In genomic region chr3:10419637-10420232, GRCh38 we compare ENCODE assay signal across 8 cellular contexts.
DNase-seq lines count a peak whose midpoint lies in the region; ATAC-seq and TF ChIP-seq lines count a peak whose summit lies in the region.

No MANE protein-coding gene starts in this region.

- BruUV-seq in Calu3 (replicated peaks; lab: Mats Ljungman, UMichigan), result no TSS peak

- H3K4me1 ChIP-seq in CD4-positive, CD25-positive, alpha-beta regulatory T cell (ENCODE audit: control insufficient read depth, insufficient read depth, low read length, poor library complexity, severe bottlenecking), result peaks cover 9% of the 10 kb centered on the region

- no peak overlapping the region for H3K4me3 ChIP-seq in CD4-positive, CD25-positive, alpha-beta regulatory T cell (ENCODE audit: low read depth, low read length)
- no peak overlapping the region for H3K4me3 ChIP-seq in retinal pigment epithelial cell (ENCODE audit: low read length)

- H3K9me3 ChIP-seq in CD4-positive, CD25-positive, alpha-beta regulatory T cell (ENCODE audit: control insufficient read depth in 2 of 2, low read length in 2 of 2), result no peaks in the 10 kb centered on the region

- no peak overlapping the region for H3K4me3 Mint-ChIP-seq in CD4-positive, CD25-positive, alpha-beta regulatory T cell
- no peak overlapping the region for H3K4me3 Mint-ChIP-seq in Calu3 (ENCODE audit: low read depth, unreplicated experiment)

- H3K36me3 Mint-ChIP-seq in CD4-positive, CD25-positive, alpha-beta regulatory T cell, result no peaks in the 10 kb centered on the region
- peaks cover 4% of the 10 kb centered on the region for H3K36me3 Mint-ChIP-seq in Calu3 (ENCODE audit: insufficient read depth, unreplicated experiment)

- H3K27ac Mint-ChIP-seq in CD4-positive, CD25-positive, alpha-beta regulatory T cell, result no peak overlapping the region
- no peak overlapping the region for H3K27ac Mint-ChIP-seq in Calu3 (ENCODE audit: unreplicated experiment)

- intact Hi-C loops in Calu3 (cut with micrococcal nuclease; ENCODE audit: unreplicated experiment), result loop anchor here (5.0 kb wide), 1 partner anchor 203 kb away; no protein-coding TSS in a partner anchor

- peak; percentile 4 to 78 (median 39) for DNase-seq in CD4-positive, CD25-positive, alpha-beta regulatory T cell
- DNase-seq in T-helper 2 cell (peak in 4 of 5 experiments; percentile 9 to 84 (median 20)), retinal pigment epithelial cell (ENCODE audit: low read depth) (peak; percentile 11), Calu3 (no peak), mesenteric fat pad (ENCODE audit: low spot score) (no peak)
- DNase-seq in activated effector memory CD4-positive, alpha-beta T cell treated with anti-CD3 and anti-CD28 coated beads, Interleukin-2, amount 50 U/mL, for 16 hours, result peak; percentile 79

- no peak overlapping the region for H3K27ac ChIP-seq in CD4-positive, CD25-positive, alpha-beta regulatory T cell (ENCODE audit: insufficient read depth, low read length, poor library complexity, severe bottlenecking)

- no peaks in the 10 kb centered on the region for H3K36me3 ChIP-seq in CD4-positive, CD25-positive, alpha-beta regulatory T cell (ENCODE audit: control insufficient read depth, insufficient read depth, low read length)

- TF ChIP-seq CTCF in retinal pigment epithelial cell (conservative IDR thresholded peaks at IDR 0.05; ENCODE audit: low read depth, low read length), result no peak
- TF ChIP-seq CTCF in Calu3 (IDR thresholded peaks at IDR 0.05; ENCODE audit: unreplicated experiment), result no peak

- no peaks in the 10 kb centered on the region for H3K27me3 ChIP-seq in CD4-positive, CD25-positive, alpha-beta regulatory T cell (ENCODE audit: control insufficient read depth, insufficient read depth, low read length)

- H3K4me1 Mint-ChIP-seq in CD4-positive, CD25-positive, alpha-beta regulatory T cell, result peaks cover 0 to 20% (median 11%) of the 10 kb centered on the region in 4 donors
- H3K4me1 Mint-ChIP-seq in Calu3 (ENCODE audit: low read depth, unreplicated experiment), result no peaks in the 10 kb centered on the region

- peak; percentile 97 to 100 for ATAC-seq in CD4-positive, CD25-positive, alpha-beta regulatory T cell (ENCODE audit: low read depth in 2 of 2)
- ATAC-seq in GM21447 (IDR thresholded peaks at IDR 0.05; ENCODE audit: unreplicated experiment) (no peak), GM18870 (IDR thresholded peaks at IDR 0.05; ENCODE audit: unreplicated experiment) (no peak)

- CTCF ChIA-PET in Calu3 (lab: Charles Lee), result interaction anchor here (0.7 kb wide), 1 partner anchor 132 kb away, joined by 3 read pairs; no protein-coding TSS in a partner anchor

- H3K27me3 Mint-ChIP-seq in CD4-positive, CD25-positive, alpha-beta regulatory T cell, result peaks cover 11% of the 10 kb centered on the region
- peaks cover 89% of the 10 kb centered on the region for H3K27me3 Mint-ChIP-seq in Calu3 (ENCODE audit: unreplicated experiment)

- H3K9me3 Mint-ChIP-seq in CD4-positive, CD25-positive, alpha-beta regulatory T cell, result no peaks in the 10 kb centered on the region
- H3K9me3 Mint-ChIP-seq in Calu3 (ENCODE audit: low read depth, unreplicated experiment), result no peaks in the 10 kb centered on the region

Comparison
In these comparisons a context has a peak if more than half of its experiments do, and no peak if none do; other contexts are left out.
1. ATAC-seq: peak in CD4-positive, CD25-positive, alpha-beta regulatory T cell (2 of 2); none in GM21447 (single experiment) and GM18870 (single experiment).
2. DNase-seq: peak in CD4-positive, CD25-positive, alpha-beta regulatory T cell (3 of 3), T-helper 2 cell (4 of 5), activated effector memory CD4-positive, alpha-beta T cell treated with anti-CD3 and anti-CD28 coated beads, Interleukin-2, amount 50 U/mL, for 16 hours (single experiment) and retinal pigment epithelial cell (single experiment); none in Calu3 (single experiment) and mesenteric fat pad (single experiment).